Comparison of ENCODE assay signal across 14 cellular contexts in the genomic region with DNA sequence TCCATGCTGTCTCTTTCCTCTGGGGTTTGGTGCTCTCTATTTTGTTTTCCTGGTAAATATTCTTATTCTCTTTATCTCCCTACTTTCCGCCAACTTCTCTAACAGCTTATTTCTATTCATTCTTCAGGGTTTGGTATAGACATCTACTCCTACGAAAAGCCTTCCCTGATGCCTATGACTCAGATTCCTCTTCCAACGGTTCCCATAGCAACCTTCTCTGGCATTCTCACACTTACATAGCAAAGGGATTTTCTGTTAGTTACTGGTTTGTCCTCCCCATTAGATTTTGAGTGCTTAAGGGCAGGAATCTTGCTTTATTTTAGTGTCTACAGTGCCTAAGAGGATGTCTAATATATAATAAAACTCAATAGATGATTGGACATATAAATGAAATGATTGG.
DNase-seq lines count a peak whose midpoint lies in the region; ATAC-seq and TF ChIP-seq lines count a peak whose summit lies in the region.
"Had no signal": no experiment of that assay in that cellular context is flagged by ENCODE, and none has a peak within 500 bp of the region (broad histone marks: within the 10 kb centered on the region; RNA-seq: fewer than 3 reads in every experiment).

No MANE protein-coding gene starts in this region.

- H3K27me3 ChIP-seq in brain microvascular endothelial cell (replicated peaks) = no peaks in the 10 kb centered on the region

- in situ Hi-C loops in brain microvascular endothelial cell (cut with HindIII; ENCODE audit: low pct_ligation_motif_present, low sequenced_read_pairs) = no loop called here

- DNase-seq in DMS 273 (lab: John Stamatoyannopoulos, UW; ENCODE audit: unreplicated experiment) (peak; percentile 7), DMS 273 treated with DMSO at 0.1 percent for 48 hours (lab: John Stamatoyannopoulos, UW) (no peak), brain microvascular endothelial cell (peak; percentile 18), iPS-NIHi11 (ENCODE audit: low spot score) (peak; percentile 16), superior temporal gyrus (ENCODE audit: extremely low spot score) (peak; percentile 67), dedifferentiated amniotic fluid mesenchymal stem cell (ENCODE audit: extremely low spot score) (no peak)
- DNase-seq: activated CD8-positive, alpha-beta memory T cell treated with anti-CD3 and anti-CD28 coated beads for 24 hours; CD4-positive, CD25-positive, alpha-beta regulatory T cell; IMR-90; islet precursor cell; stimulated activated CD4-positive, alpha-beta T cell treated with anti-CD3 and anti-CD28 coated beads, Interleukin-12 subunit alpha, Interleukin-12 subunit beta, amount 100 ng/mL, for 4 hours had no signal

- TF ChIP-seq CTCF in brain microvascular endothelial cell (IDR thresholded peaks at IDR 0.05; ENCODE audit: low read depth, low read length, missing control alignments) = no peak

- TF ChIP-seq POLR2A in GM18505 (IDR thresholded peaks at IDR 0.05; ENCODE audit: borderline replicate concordance, extremely low read depth, insufficient read depth, insufficient read length) = no peak

- H3K4me3 ChIP-seq in brain microvascular endothelial cell (ENCODE audit: low read depth, low read length) = no peak overlapping the region

- no peak for ATAC-seq in GM18505 (IDR thresholded peaks at IDR 0.05; ENCODE audit: unreplicated experiment)
- ATAC-seq in HG03565 (IDR thresholded peaks at IDR 0.05; ENCODE audit: unreplicated experiment) = no peak

- H3K36me3 ChIP-seq in brain microvascular endothelial cell (replicated peaks) = no peaks in the 10 kb centered on the region

- no peak overlapping the region for H3K27ac ChIP-seq in brain microvascular endothelial cell
- H3K27ac ChIP-seq: 22Rv1 had no signal

Comparison
In these comparisons a context has a peak if more than half of its experiments do, and no peak if none do; other contexts are left out.
1. DNase-seq: peak in DMS 273 (single experiment), brain microvascular endothelial cell (single experiment), iPS-NIHi11 (single experiment) and superior temporal gyrus (single experiment); none in DMS 273 treated with DMSO at 0.1 percent for 48 hours (single experiment) and dedifferentiated amniotic fluid mesenchymal stem cell (single experiment).